Comparison of ENCODE assay signal across 11 cellular contexts in the genomic region with DNA sequence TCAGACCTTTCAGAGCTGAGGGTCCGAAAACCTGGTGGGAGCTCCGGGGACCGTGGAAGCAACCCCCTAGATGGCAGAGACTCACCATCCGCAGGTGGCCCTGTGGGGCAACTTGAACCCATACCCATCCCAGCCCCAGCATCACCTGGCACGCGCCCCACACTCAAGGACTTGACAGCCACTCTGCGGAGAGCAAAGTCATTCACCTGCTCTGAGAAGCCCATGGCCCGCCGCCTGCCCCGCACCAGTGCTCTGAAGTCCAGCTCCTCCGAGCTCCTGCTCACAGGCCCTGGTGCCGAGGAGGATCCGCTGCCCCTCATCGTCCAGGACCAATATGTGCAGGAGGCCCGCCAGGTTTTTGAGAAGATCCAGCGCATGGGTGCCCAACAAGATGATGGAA. TPM values are rescaled to one million over a fixed set of nuclear protein-coding genes. Genes with fewer than 3 reads are reported as not detected.
A peak's percentile ranks its signal among the peaks of the same experiment; 100 is the strongest.
DNase-seq lines count a peak whose midpoint lies in the region; ATAC-seq and TF ChIP-seq lines count a peak whose summit lies in the region.
"Had no signal": no experiment of that assay in that cellular context is flagged by ENCODE, and none has a peak within 500 bp of the region (broad histone marks: within the 10 kb centered on the region; RNA-seq: fewer than 3 reads in every experiment).

No MANE protein-coding gene starts in this region.

- peak overlapping the region; percentile 95; the same call in 1 of the 2 replicates for H3K4me3 ChIP-seq in PC-9
- H3K4me3 ChIP-seq in muscle layer of duodenum (ENCODE audit: low read depth in 1 of 2, low read length in 2 of 2) = peak overlapping the region; percentile 28 to 84
- peak overlapping the region; percentile 90 to 92 for H3K4me3 ChIP-seq in tibial artery

- peaks cover 25% of the 10 kb centered on the region for H4K20me1 ChIP-seq in PC-9 (ENCODE audit: insufficient read depth)

- no peaks in the 10 kb centered on the region for H3K9me2 ChIP-seq in PC-9 (ENCODE audit: insufficient read depth)

- ATAC-seq in GM21576 (IDR thresholded peaks at IDR 0.05; ENCODE audit: unreplicated experiment) (no peak), GM21423 (IDR thresholded peaks at IDR 0.05; ENCODE audit: unreplicated experiment) (no peak)

- H3K4me1 ChIP-seq in PC-9 (replicated peaks; ENCODE audit: insufficient read depth) (peaks cover 39% of the 10 kb centered on the region), muscle layer of duodenum (ENCODE audit: control insufficient read depth in 1 of 2, insufficient read depth in 2 of 2, low read length in 2 of 2) (peaks cover 9 to 48% of the 10 kb centered on the region in 2 donors), tibial artery (peaks cover 0 to 56% (median 46%) of the 10 kb centered on the region in 4 donors)

- DNase-seq in PC-9 (no peak), endothelial cell (ENCODE audit: low spot score) (no peak), tibial artery (no peak), Kasumi-1 (lab: John Stamatoyannopoulos, UW) (no peak), NCI-H1105 (lab: John Stamatoyannopoulos, UW) (no peak)
- DNase-seq: activated effector memory CD4-positive, alpha-beta T cell treated with Interleukin-2 at 50 U/mL for 16 hours; T1000 had no signal

- peaks cover 35% of the 10 kb centered on the region for H3K79me2 ChIP-seq in PC-9 (ENCODE audit: low read depth)

- H3K36me3 ChIP-seq in PC-9 (ENCODE audit: low read depth) (no peaks in the 10 kb centered on the region), muscle layer of duodenum (ENCODE audit: control insufficient read depth in 1 of 2, insufficient read depth in 2 of 2, low read length in 2 of 2) (peaks cover 0 to 4% of the 10 kb centered on the region in 2 donors), tibial artery (peaks cover 0 to 16% (median 13%) of the 10 kb centered on the region in 3 donors)
- H3K36me3 ChIP-seq: neutrophil had no signal

- no peaks in the 10 kb centered on the region for H3K27me3 ChIP-seq in PC-9 (ENCODE audit: insufficient read depth, low read depth)
- H3K27me3 ChIP-seq in muscle layer of duodenum (ENCODE audit: low read depth, low read length) = no peaks in the 10 kb centered on the region
- no peaks in the 10 kb centered on the region for H3K27me3 ChIP-seq in tibial artery

- intact Hi-C loops in PC-9 (cut with micrococcal nuclease; ENCODE audit: unreplicated experiment) = no loop called here
- intact Hi-C loops in tibial artery (cut with DNase I; ENCODE audit: low total_unique reads) = no loop called here

- H3K9me3 ChIP-seq in PC-9 (ENCODE audit: insufficient read depth, low read depth) (no peaks in the 10 kb centered on the region), muscle layer of duodenum (ENCODE audit: control insufficient read depth in 1 of 2, low read length in 2 of 2) (no peaks in the 10 kb centered on the region), tibial artery (no peaks in the 10 kb centered on the region)
- H3K9me3 ChIP-seq: neutrophil had no signal

- H3K36me3 Mint-ChIP-seq in endothelial cell (ENCODE audit: low read depth, unreplicated experiment) = peaks cover 14% of the 10 kb centered on the region

- TF ChIP-seq CTCF in PC-9 (conservative IDR thresholded peaks at IDR 0.05) (no peak), endothelial cell (IDR thresholded peaks at IDR 0.05; ENCODE audit: unreplicated experiment) (no peak), tibial artery (IDR thresholded peaks at IDR 0.05) (no peak)

- POLR2A ChIA-PET in PC-9 (lab: Charles Lee; ENCODE audit: unreplicated experiment) = interaction anchor here (0.6 to 0.7 kb wide), 3 partner anchors 17 to 124 kb away, joined by 3 to 4 read pairs (median 3); no protein-coding TSS in a partner anchor

- H3K4me1 Mint-ChIP-seq in endothelial cell (ENCODE audit: unreplicated experiment) = peaks cover 47% of the 10 kb centered on the region

- H3K27ac ChIP-seq in PC-9 = no peak overlapping the region
- peak overlapping the region; percentile 47 for H3K27ac ChIP-seq in muscle layer of duodenum (ENCODE audit: low read length)
- peak overlapping the region; percentile 97 for H3K27ac ChIP-seq in tibial artery

- H3K9me3 Mint-ChIP-seq in endothelial cell (ENCODE audit: unreplicated experiment) = no peaks in the 10 kb centered on the region

- no peak overlapping the region for H2AFZ ChIP-seq in PC-9

- H3K27ac Mint-ChIP-seq in endothelial cell (ENCODE audit: unreplicated experiment) = no peak overlapping the region

- H3K4me2 ChIP-seq in PC-9 = peak overlapping the region; percentile 98

- H3K27me3 Mint-ChIP-seq in endothelial cell (ENCODE audit: unreplicated experiment) = peaks cover 14% of the 10 kb centered on the region

- BruUV-seq in PC-9 (replicated peaks; lab: Mats Ljungman, UMichigan) = no TSS peak

- H3F3A ChIP-seq in PC-9 (ENCODE audit: insufficient read depth, low read depth) = peaks cover 33% of the 10 kb centered on the region

- CTCF ChIA-PET in PC-9 (lab: Charles Lee) = interaction anchor here (1.2 to 3.8 kb wide), 2 partner anchors 17 to 25 kb away, joined by 4 to 56 read pairs; no protein-coding TSS in a partner anchor

- H3K4me3 Mint-ChIP-seq in endothelial cell (ENCODE audit: unreplicated experiment) = peak overlapping the region; percentile 74

RNA-seq across cellular contexts. Expression of a gene that starts 2.0 kb away (rescaled TPM):
- total RNA-seq in PC-9 (2021) (56.9 and 62.1 TPM in 2 replicates), endothelial cell (ENCODE audit: unreplicated experiment) (93.3 TPM)

RNA-seq across cellular contexts. Expression of a gene that starts 37.9 kb away (rescaled TPM):
- total RNA-seq in PC-9 (2021) = 29.7 and 34.7 TPM in 2 replicates
- 0.74 TPM for total RNA-seq in endothelial cell (ENCODE audit: unreplicated experiment)

Comparison
In these comparisons a context has a peak if more than half of its experiments do, and no peak if none do; other contexts are left out.
1. RNA of a gene that starts 37.9 kb away (total RNA-seq): 29.7 to 34.7 TPM in PC-9; 0.74 TPM in endothelial cell (single experiment); every median in the first group is over 10 times any median in the second.
2. Peak in every context shown above with its lines, with median percentiles within 50 percentile points of each other: H3K4me3 ChIP-seq.